20 cellular contexts compared by ENCODE assay signal in the genomic region with DNA sequence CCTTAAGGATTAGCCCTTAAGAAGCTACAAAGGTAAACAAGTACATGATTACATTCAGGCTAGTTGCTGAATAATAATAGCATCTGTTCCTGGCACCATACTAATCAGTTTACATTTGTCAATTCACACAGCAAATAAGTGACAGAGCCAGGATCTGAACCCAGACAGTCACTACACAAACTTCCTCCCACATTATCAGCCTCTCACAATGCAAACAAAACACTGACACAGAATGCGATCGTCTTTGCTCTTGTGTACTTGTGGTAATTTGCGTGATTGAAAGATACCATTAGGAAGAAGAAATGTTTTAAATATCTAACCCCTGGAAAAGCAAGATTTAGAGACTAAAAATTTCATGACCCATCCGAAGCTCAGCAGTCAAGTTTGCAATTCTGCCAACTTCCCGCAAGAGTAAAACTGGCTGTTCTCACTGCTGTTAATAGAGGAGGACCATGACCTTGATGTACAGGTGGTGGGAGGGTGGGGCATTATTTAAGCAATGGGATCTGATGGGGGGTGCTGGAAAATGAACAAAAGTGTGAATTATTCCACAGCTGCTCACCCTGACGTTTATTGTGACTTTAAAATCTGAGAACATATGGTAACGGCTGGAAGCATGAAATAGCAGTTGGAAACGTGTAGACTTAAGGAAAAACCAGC.
DNase-seq lines count a peak whose midpoint lies in the region; TF ChIP-seq lines count a peak whose summit lies in the region.
"Had no signal": no experiment of that assay in that cellular context is flagged by ENCODE, and none has a peak within 500 bp of the region (broad histone marks: within the 10 kb centered on the region; RNA-seq: fewer than 3 reads in every experiment).

No MANE protein-coding gene starts in this region.

- no peaks in the 10 kb centered on the region for H3K4me1 ChIP-seq in breast epithelium

- H3K4me3 ChIP-seq in breast epithelium = no peak overlapping the region
- H3K4me3 ChIP-seq: spleen, transverse colon had no signal

- H3K4me3 Mint-ChIP-seq in immature natural killer cell = no peak overlapping the region
- H3K4me3 Mint-ChIP-seq: activated CD4-positive, alpha-beta T cell treated with anti-CD3 and anti-CD28 coated beads, Interleukin-2, amount 10 ng/mL, durations not matched to agents 7 days and 5 days; activated naive CD8-positive, alpha-beta T cell treated with anti-CD3 and anti-CD28 coated beads for 36 hours; memory B cell had no signal

- TF ChIP-seq POLR2A in breast epithelium (IDR thresholded peaks at IDR 0.05) = no peak

- H3K36me3 ChIP-seq in breast epithelium = no peaks in the 10 kb centered on the region
- H3K36me3 ChIP-seq: spleen, transverse colon had no signal

- no peaks in the 10 kb centered on the region for H3K27me3 ChIP-seq in breast epithelium
- H3K27me3 ChIP-seq: spleen, transverse colon had no signal

- H3K4me1 Mint-ChIP-seq in immature natural killer cell = no peaks in the 10 kb centered on the region
- H3K4me1 Mint-ChIP-seq: activated CD4-positive, alpha-beta T cell treated with anti-CD3 and anti-CD28 coated beads, Interleukin-2, amount 10 ng/mL, durations not matched to agents 7 days and 5 days; activated naive CD8-positive, alpha-beta T cell treated with anti-CD3 and anti-CD28 coated beads for 36 hours; memory B cell had no signal

- intact Hi-C loops in breast epithelium (cut with DNase I; ENCODE audit: low total_unique reads) = no loop called here

- no peak for TF ChIP-seq CTCF in breast epithelium (IDR thresholded peaks at IDR 0.05)

- H3K27ac ChIP-seq in cingulate gyrus (ENCODE audit: low read depth, low read length) = peak overlapping the region; percentile 39
- no peak overlapping the region for H3K27ac ChIP-seq in breast epithelium
- H3K27ac ChIP-seq: RWPE1, spleen, transverse colon had no signal

- DNase-seq in NCI-H146 (lab: John Stamatoyannopoulos, UW) (peak; percentile 18), NCI-H146 treated with DMSO at 0.1 percent for 48 hours (lab: John Stamatoyannopoulos, UW; ENCODE audit: unreplicated experiment) (no peak), NCI-H748 treated with DMSO at 0.1 percent for 48 hours (lab: John Stamatoyannopoulos, UW) (peak; percentile 27), breast epithelium (ENCODE audit: low spot score in 2 of 2) (no peak), globus pallidus (ENCODE audit: low spot score) (no peak), immature natural killer cell (no peak)
- DNase-seq in NK-92 treated with Interleukin-12 subunit alpha and Interleukin-12 subunit beta, amount 100 ng/mL, for 24 hours (lab: John Stamatoyannopoulos, UW) = no peak
- DNase-seq: activated CD4-positive, alpha-beta T cell treated with anti-CD3 and anti-CD28 coated beads, Interleukin-2, amount 10 ng/mL, durations not matched to agents 7 days and 5 days; activated naive CD8-positive, alpha-beta T cell treated with anti-CD3 and anti-CD28 coated beads for 36 hours; effector memory CD4-positive, alpha-beta T cell; SK-N-SH; spleen; stimulated activated CD4-positive, alpha-beta T cell treated with anti-CD3 and anti-CD28 coated beads, Interleukin-4, amount 100 ng/mL, for 1 hour; stimulated activated naive CD8-positive, alpha-beta T cell treated with anti-CD3 and anti-CD28 coated beads, Interleukin-15, Interleukin-2, amounts not matched to agents 100 U/mL and 50 U/mL, for 24 hours; T-helper 2 cell; transverse colon had no signal

- H3K36me3 Mint-ChIP-seq in immature natural killer cell = no peaks in the 10 kb centered on the region
- H3K36me3 Mint-ChIP-seq: activated naive CD8-positive, alpha-beta T cell treated with anti-CD3 and anti-CD28 coated beads for 36 hours; memory B cell had no signal

- H3K9me3 Mint-ChIP-seq in immature natural killer cell = no peaks in the 10 kb centered on the region
- H3K9me3 Mint-ChIP-seq: activated CD4-positive, alpha-beta T cell treated with anti-CD3 and anti-CD28 coated beads, Interleukin-2, amount 10 ng/mL, durations not matched to agents 7 days and 5 days; activated naive CD8-positive, alpha-beta T cell treated with anti-CD3 and anti-CD28 coated beads for 36 hours; activated T-helper 2 cell treated with anti-CD3 and anti-CD28 coated beads, Interferon-gamma antibody, Interleukin-2, Interleukin-4, amounts not matched to agents 10 μg/mL and 5 μg/mL and 100 μg/mL, durations not matched to agents 14 hours and 24 hours and 36 hours; memory B cell had no signal

- H3K27me3 Mint-ChIP-seq in immature natural killer cell (ENCODE audit: low read depth in 3 of 3) = peaks cover 1 to 8% (median 2%) of the 10 kb centered on the region in 3 donors
- H3K27me3 Mint-ChIP-seq: activated naive CD8-positive, alpha-beta T cell treated with anti-CD3 and anti-CD28 coated beads for 36 hours had no signal

- H3K27ac Mint-ChIP-seq in immature natural killer cell = no peak overlapping the region
- H3K27ac Mint-ChIP-seq: activated CD4-positive, alpha-beta T cell treated with anti-CD3 and anti-CD28 coated beads, Interleukin-2, amount 10 ng/mL, durations not matched to agents 7 days and 5 days; activated naive CD8-positive, alpha-beta T cell treated with anti-CD3 and anti-CD28 coated beads for 36 hours; activated T-helper 2 cell treated with anti-CD3 and anti-CD28 coated beads, Interferon-gamma antibody, Interleukin-2, Interleukin-4, amounts not matched to agents 10 μg/mL and 5 μg/mL and 100 μg/mL, durations not matched to agents 14 hours and 24 hours and 36 hours; memory B cell had no signal

- H3K9me3 ChIP-seq in breast epithelium = no peaks in the 10 kb centered on the region
- H3K9me3 ChIP-seq: SK-N-SH, spleen, transverse colon had no signal

Comparison
In these comparisons a context has a peak if more than half of its experiments do, and no peak if none do; other contexts are left out.
1. DNase-seq: peak in NCI-H146 (single experiment) and NCI-H748 treated with DMSO at 0.1 percent for 48 hours (single experiment); none in NCI-H146 treated with DMSO at 0.1 percent for 48 hours (single experiment), NK-92 treated with Interleukin-12 subunit alpha and Interleukin-12 subunit beta, amount 100 ng/mL, for 24 hours (single experiment), breast epithelium (0 of 2), globus pallidus (single experiment) and immature natural killer cell (0 of 3).